Comparison of ENCODE assay signal across 8 cellular contexts in genomic region chr1:203351037-203351625, GRCh38. TPM values are rescaled to one million over a fixed set of nuclear protein-coding genes. Genes with fewer than 3 reads are reported as not detected.
DNase-seq lines count a peak whose midpoint lies in the region; ATAC-seq and TF ChIP-seq lines count a peak whose summit lies in the region.

Gene FMOD, minus strand, starts transcription at chr1:203351122. Its CDS starts 2,852 bp downstream, at chr1:203348270.

- ATAC-seq in GM19395 (IDR thresholded peaks at IDR 0.05; ENCODE audit: unreplicated experiment) (no peak), HG02571 (IDR thresholded peaks at IDR 0.05; ENCODE audit: unreplicated experiment) (no peak)

- no peak within 1 kb of the TSS for H3K4me3 ChIP-seq in HAP-1
- H3K4me3 ChIP-seq in choroid plexus epithelial cell (ENCODE audit: low read depth, low read length) = no peak within 1 kb of the TSS

- DNase-seq in 8988T = peak; percentile 37
- DNase-seq in HAP-1 (ENCODE audit: low spot score in 2 of 2) = peak; percentile 8 to 24
- peak; percentile 53 for DNase-seq in choroid plexus epithelial cell (ENCODE audit: low read depth)
- DNase-seq in mucosa of gallbladder (ENCODE audit: low spot score) = peak; percentile 70
- DNase-seq in stimulated activated naive CD4-positive, alpha-beta T cell (lab: John Stamatoyannopoulos, UW) = no peak
- DNase-seq in GM13976 (ENCODE audit: low spot score) = no peak

- H3K36me3 ChIP-seq in HAP-1 (replicated peaks) = no peaks in the 10 kb centered on the region

- in situ Hi-C loops in HAP-1 (cut with MboI; ENCODE audit: low sequenced_read_pairs) (no loop called here), GM13976 (cut with MboI; ENCODE audit: low sequenced_read_pairs, unreplicated experiment) (loop anchor here (25.0 kb wide), 1 partner anchor 361 kb away; no protein-coding TSS in a partner anchor)

- TF ChIP-seq CTCF in choroid plexus epithelial cell (conservative IDR thresholded peaks at IDR 0.05; ENCODE audit: low read depth, low read length) (peak; percentile 21), GM13976 (IDR thresholded peaks at IDR 0.05; ENCODE audit: borderline replicate concordance, control extremely low read depth, extremely low read depth, insufficient read depth, missing control alignments) (no peak)

- H3K4me1 ChIP-seq in HAP-1 = no peaks in the 10 kb centered on the region

- H3K9me3 ChIP-seq in HAP-1 = no peaks in the 10 kb centered on the region

- H3K27me3 ChIP-seq in HAP-1 (ENCODE audit: low read depth) = peaks cover 8% of the 10 kb centered on the region; the same call in 1 of the 2 replicates

RNA-seq across cellular contexts. Expression of gene FMOD, which starts in this region (rescaled TPM):
- 272 TPM for total RNA-seq in mucosa of gallbladder

Comparison
In these comparisons a context has a peak if more than half of its experiments do, and no peak if none do; other contexts are left out.
1. DNase-seq: peak in 8988T (single experiment), HAP-1 (2 of 2), choroid plexus epithelial cell (single experiment) and mucosa of gallbladder (single experiment); none in stimulated activated naive CD4-positive, alpha-beta T cell (0 of 6) and GM13976 (single experiment).